In the genomic region with DNA sequence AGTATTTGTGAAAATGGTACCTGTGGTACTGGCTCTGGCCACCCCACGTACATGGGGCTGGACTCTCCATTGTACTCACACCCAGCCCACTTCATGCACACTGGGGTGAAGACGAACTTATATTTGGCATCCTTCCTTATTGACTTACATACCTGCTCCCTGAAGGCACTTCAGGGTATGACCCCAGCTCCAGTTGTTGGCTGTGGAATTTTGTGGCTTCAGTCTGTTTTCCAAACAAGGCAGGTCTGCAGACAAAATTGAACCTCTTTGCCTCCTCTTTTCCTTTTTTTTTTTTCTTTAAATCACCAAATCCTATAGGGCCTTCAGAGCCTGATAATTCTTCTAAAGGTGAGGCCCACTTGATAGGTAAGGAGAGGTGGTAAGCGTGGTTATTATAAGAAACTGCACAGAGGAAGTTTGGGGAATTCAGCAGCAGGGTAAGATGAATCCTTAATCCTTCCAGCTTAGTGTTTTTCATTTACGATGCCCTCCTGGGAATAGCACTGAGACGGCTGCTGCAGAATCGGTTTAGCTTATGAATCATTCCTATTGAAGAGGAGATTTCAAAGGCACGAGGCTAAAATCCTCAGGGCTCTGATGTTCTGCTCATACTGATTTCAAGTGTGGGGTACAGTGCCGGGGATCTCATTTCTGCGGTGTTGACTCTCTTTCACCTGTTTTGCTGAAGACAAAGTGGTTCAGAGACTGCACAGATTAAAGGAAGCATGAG, we compare ENCODE assay signal across 18 cellular contexts. TPM values are rescaled to one million over a fixed set of nuclear protein-coding genes. Genes with fewer than 3 reads are reported as not detected.
DNase-seq lines count a peak whose midpoint lies in the region; ATAC-seq and TF ChIP-seq lines count a peak whose summit lies in the region.
"Had no signal": no experiment of that assay in that cellular context is flagged by ENCODE, and none has a peak within 500 bp of the region (broad histone marks: within the 10 kb centered on the region; RNA-seq: fewer than 3 reads in every experiment).

No MANE protein-coding gene starts in this region.

- H3K79me1 ChIP-seq in mesendoderm (ENCODE audit: low read length), result no peaks in the 10 kb centered on the region

- intact Hi-C loops in left ventricle myocardium superior (cut with micrococcal nuclease), result no loop called here

- H2BK120ac ChIP-seq in mesendoderm (ENCODE audit: low read depth, low read length), result no peak overlapping the region

- H3F3A ChIP-seq in neural progenitor cell (ENCODE audit: low read depth), result peaks cover 38% of the 10 kb centered on the region

- no peak overlapping the region for H2BK5ac ChIP-seq in mesendoderm (ENCODE audit: low read length)

- peaks cover 4% of the 10 kb centered on the region for H3K79me2 ChIP-seq in neural progenitor cell (ENCODE audit: low read depth)
- no peaks in the 10 kb centered on the region for H3K79me2 ChIP-seq in mesendoderm (ENCODE audit: control insufficient read depth, insufficient read depth, low read length)

- TF ChIP-seq CTCF in choroid plexus epithelial cell (conservative IDR thresholded peaks at IDR 0.05; ENCODE audit: low read depth, low read length) (no peak), neural progenitor cell (IDR thresholded peaks at IDR 0.05) (no peak)

- H3K9ac ChIP-seq in neural progenitor cell (no peak overlapping the region), mesendoderm (ENCODE audit: low read length) (no peak overlapping the region)
- H3K9ac ChIP-seq: BLaER1 had no signal

- no peak overlapping the region for H2AK5ac ChIP-seq in mesendoderm (ENCODE audit: low read length)

- no peak overlapping the region for H2AFZ ChIP-seq in neural progenitor cell (replicated peaks)

- H3K27ac Mint-ChIP-seq in neural progenitor cell, result no peak overlapping the region

- H3K27me3 Mint-ChIP-seq in neural progenitor cell (ENCODE audit: insufficient read depth, low read depth), result no peaks in the 10 kb centered on the region

- no peak overlapping the region for H3K18ac ChIP-seq in mesendoderm (ENCODE audit: low read length)

- no peak overlapping the region for H4K5ac ChIP-seq in mesendoderm (ENCODE audit: low read length)

- no peak overlapping the region for H3K4me3 Mint-ChIP-seq in neural progenitor cell

- H3K4me2 ChIP-seq in neural progenitor cell (no peak overlapping the region), mesendoderm (ENCODE audit: low read length) (no peak overlapping the region)
- H3K4me2 ChIP-seq: BLaER1 had no signal

- H3K27me3 ChIP-seq in neural progenitor cell (no peaks in the 10 kb centered on the region), mesendoderm (ENCODE audit: insufficient read depth, low read length, poor library complexity) (no peaks in the 10 kb centered on the region)
- H3K27me3 ChIP-seq: BLaER1, neutrophil, sigmoid colon, upper lobe of right lung had no signal

- H3K4me1 ChIP-seq in neural progenitor cell (peaks cover 50% of the 10 kb centered on the region), mesendoderm (ENCODE audit: control insufficient read depth, low read depth, low read length) (peaks cover 2% of the 10 kb centered on the region)
- H3K4me1 ChIP-seq: BLaER1, sigmoid colon, upper lobe of right lung had no signal

- H3K36me3 Mint-ChIP-seq in neural progenitor cell, result peaks cover 16% of the 10 kb centered on the region

- no peak overlapping the region for H3K56ac ChIP-seq in mesendoderm (ENCODE audit: low read length)

- peaks cover 54% of the 10 kb centered on the region for H3K4me1 Mint-ChIP-seq in neural progenitor cell

- ATAC-seq in left ventricle myocardium superior (no peak), HG03439 (IDR thresholded peaks at IDR 0.05; ENCODE audit: unreplicated experiment) (no peak)
- ATAC-seq: K562, Panc1, upper lobe of right lung had no signal

- DNase-seq in Daoy (ENCODE audit: low read depth) (peak; percentile 9), NCI-H2171 treated with DMSO at 0.1 percent for 48 hours (lab: John Stamatoyannopoulos, UW) (peak; percentile 83), choroid plexus epithelial cell (ENCODE audit: low read depth) (peak; percentile 10), neural progenitor cell (ENCODE audit: low spot score) (peak; percentile 46), mesendoderm (no peak), left ventricle myocardium superior (no peak), superior temporal gyrus (ENCODE audit: extremely low spot score) (no peak)
- DNase-seq: activated CD4-positive, CD25-positive, alpha-beta regulatory T cell treated with anti-CD3 and anti-CD28 coated beads, Interleukin-2, amount 50 U/mL, for 72 hours; activated naive CD4-positive, alpha-beta T cell; HCEC 1CT; sigmoid colon; upper lobe of right lung had no signal

- H3K9me3 Mint-ChIP-seq in neural progenitor cell, result no peaks in the 10 kb centered on the region

- no peak overlapping the region for H3K4ac ChIP-seq in mesendoderm (ENCODE audit: low read depth, low read length)

- peaks cover 85% of the 10 kb centered on the region for H4K20me1 ChIP-seq in neural progenitor cell (ENCODE audit: low read depth)
- H4K20me1 ChIP-seq: BLaER1 had no signal

- H2BK15ac ChIP-seq in mesendoderm (replicated peaks; ENCODE audit: low read depth), result no peak overlapping the region

- H3K9me3 ChIP-seq in neural progenitor cell (ENCODE audit: low read depth), result no peaks in the 10 kb centered on the region
- H3K9me3 ChIP-seq: BLaER1, neutrophil, sigmoid colon, upper lobe of right lung had no signal

- no peak overlapping the region for H3K27ac ChIP-seq in neural progenitor cell
- no peak overlapping the region for H3K27ac ChIP-seq in mesendoderm (ENCODE audit: low read depth, low read length)
- H3K27ac ChIP-seq: BLaER1, neutrophil, sigmoid colon, upper lobe of right lung had no signal

- no peak overlapping the region for H3K23ac ChIP-seq in mesendoderm (ENCODE audit: low read length)

- H3K36me3 ChIP-seq in neural progenitor cell, result no peaks in the 10 kb centered on the region
- peaks cover 3% of the 10 kb centered on the region for H3K36me3 ChIP-seq in mesendoderm (ENCODE audit: control insufficient read depth, insufficient read depth, low read length)
- H3K36me3 ChIP-seq: neutrophil, sigmoid colon, upper lobe of right lung had no signal

- H3K4me3 ChIP-seq in choroid plexus epithelial cell (ENCODE audit: low read depth, low read length) (no peak overlapping the region), neural progenitor cell (no peak overlapping the region), mesendoderm (ENCODE audit: low read length) (no peak overlapping the region)
- H3K4me3 ChIP-seq: BLaER1, K562, lung, sigmoid colon, upper lobe of right lung had no signal

- no peak overlapping the region for H4K8ac ChIP-seq in mesendoderm (ENCODE audit: low read depth, low read length)

- WGBS in mesendoderm (ENCODE audit: extremely low coverage, insufficient coverage, low lambda C conversion rate), result no CpG with 5 or more reads among the region's 9 CpGs

RNA-seq across cellular contexts. Expression of gene KIF5C, which starts 55.2 kb away (rescaled TPM):
- total RNA-seq in Daoy (2014; rRNA removed; shearing (Covaris generic)), result 3.2 and 5.1 TPM in 2 replicates
- 53.0 and 63.1 TPM in 2 replicates for total RNA-seq in neural progenitor cell (ENCODE audit: low replicate concordance)
- polyA plus RNA-seq in mesendoderm (2013, experiment 1 of 2), result 42.1 TPM
- polyA plus RNA-seq in mesendoderm (2013, experiment 2 of 2), result 44.9 TPM
- total RNA-seq in left ventricle myocardium superior, result 0.52 TPM

Comparison
In these comparisons a context has a peak if more than half of its experiments do, and no peak if none do; other contexts are left out.
1. DNase-seq: peak in Daoy (single experiment), NCI-H2171 treated with DMSO at 0.1 percent for 48 hours (single experiment), choroid plexus epithelial cell (single experiment) and neural progenitor cell (single experiment); none in mesendoderm (single experiment), left ventricle myocardium superior (single experiment) and superior temporal gyrus (single experiment).